Comparison of ENCODE assay signal across 19 cellular contexts in the genomic region with DNA sequence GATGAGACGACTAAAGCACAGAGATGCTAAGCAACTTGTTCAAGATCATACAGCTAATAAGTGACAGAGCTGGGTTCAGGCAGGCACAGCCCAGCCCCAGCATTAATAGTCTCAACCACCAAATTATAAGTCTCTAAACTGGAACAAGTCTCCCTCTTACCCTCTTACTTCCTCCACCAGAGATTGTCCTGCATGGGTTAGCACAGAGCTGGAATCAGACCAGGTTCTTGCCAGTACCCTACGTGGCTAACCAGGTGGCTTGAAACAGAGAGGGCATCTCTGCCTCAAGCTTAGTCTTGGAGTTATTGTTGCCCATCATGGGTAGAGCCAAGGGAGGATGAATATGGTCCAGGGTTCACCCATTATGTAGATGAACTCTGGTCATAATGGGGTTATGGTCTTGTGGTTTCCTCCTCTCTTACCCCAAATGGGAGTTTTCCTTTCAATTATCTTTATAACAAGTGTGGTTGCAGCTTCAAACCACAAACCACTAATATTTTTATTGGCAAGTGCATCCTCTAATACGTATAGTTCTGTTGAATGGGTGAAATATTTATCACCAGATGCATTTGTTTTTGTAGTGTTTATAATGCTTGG. TPM values are rescaled to one million over a fixed set of nuclear protein-coding genes. Genes with fewer than 3 reads are reported as not detected.
A peak's percentile ranks its signal among the peaks of the same experiment; 100 is the strongest.
DNase-seq lines count a peak whose midpoint lies in the region; ATAC-seq, FAIRE-seq and TF ChIP-seq lines count a peak whose summit lies in the region.
"Had no signal": no experiment of that assay in that cellular context is flagged by ENCODE, and none has a peak within 500 bp of the region (broad histone marks: within the 10 kb centered on the region; RNA-seq: fewer than 3 reads in every experiment).

No MANE protein-coding gene starts in this region.

- no peaks in the 10 kb centered on the region for H4K20me1 ChIP-seq in endothelial cell of umbilical vein (replicated peaks; ENCODE audit: control insufficient read depth, extremely low read depth, insufficient read depth, low read length)

- TF ChIP-seq CTCF in endothelial cell of umbilical vein (IDR thresholded peaks at IDR 0.05; ENCODE audit: extremely low read depth in 1 of 2, insufficient read depth in 1 of 2, low read depth in 1 of 2, low read length in 2 of 2) (no peak), gastrocnemius medialis (IDR thresholded peaks at IDR 0.05 in 4 of 5, conservative IDR thresholded peaks at IDR 0.05 in 1 of 5) (no peak)

- peaks cover 0 to 7% of the 10 kb centered on the region in 2 experiments for H3K27me3 ChIP-seq in endothelial cell of umbilical vein (ENCODE audit: control insufficient read depth in 2 of 2, insufficient read depth in 2 of 2, low read length in 2 of 2)
- H3K27me3 ChIP-seq in gastrocnemius medialis, result no peaks in the 10 kb centered on the region
- H3K27me3 ChIP-seq: ovary, sigmoid colon had no signal

- H3K4me1 ChIP-seq in endothelial cell of umbilical vein (ENCODE audit: control insufficient read depth, extremely low read depth, insufficient read depth, low read length) (peaks cover 16% of the 10 kb centered on the region), gastrocnemius medialis (no peaks in the 10 kb centered on the region)
- H3K4me1 ChIP-seq: left ventricle myocardium inferior, suprapubic skin had no signal

- no peaks in the 10 kb centered on the region for H3K36me3 ChIP-seq in endothelial cell of umbilical vein (ENCODE audit: control insufficient read depth in 2 of 2, extremely low read depth in 1 of 2, insufficient read depth in 2 of 2, low read length in 2 of 2)
- H3K36me3 ChIP-seq in gastrocnemius medialis, result no peaks in the 10 kb centered on the region
- H3K36me3 ChIP-seq: left ventricle myocardium inferior, ovary, sigmoid colon, suprapubic skin had no signal

- no peak overlapping the region for H2AFZ ChIP-seq in endothelial cell of umbilical vein (ENCODE audit: low read depth, low read length)

- intact Hi-C loops in endothelial cell of umbilical vein (cut with micrococcal nuclease) (no loop called here), gastrocnemius medialis (cut with DNase I; ENCODE audit: low total_unique reads) (no loop called here)

- no peaks in the 10 kb centered on the region for H3K9me3 ChIP-seq in endothelial cell of umbilical vein (replicated peaks; ENCODE audit: control insufficient read depth, insufficient read depth, low read length)
- H3K9me3 ChIP-seq in gastrocnemius medialis, result no peaks in the 10 kb centered on the region
- H3K9me3 ChIP-seq: left ventricle myocardium inferior, ovary, sigmoid colon, suprapubic skin had no signal

- POLR2A ChIA-PET in endothelial cell of umbilical vein (lab: Charles Lee), result no interaction called here

- ATAC-seq in GM21367 (IDR thresholded peaks at IDR 0.05; ENCODE audit: unreplicated experiment) (no peak), HG03342 (IDR thresholded peaks at IDR 0.05; ENCODE audit: unreplicated experiment) (no peak), gastrocnemius medialis (no peak)
- ATAC-seq: activated naive CD4-positive, alpha-beta T cell treated with anti-CD3 and anti-CD28 coated beads, Interleukin-2, amount 50 U/mL, for 72 hours; K562 had no signal

- FAIRE-seq in endothelial cell of umbilical vein (lab: Jason Lieb, UNC), result peak; percentile 47
- FAIRE-seq: K562 had no signal

- in situ Hi-C loops in gastrocnemius medialis (cut with MboI; ENCODE audit: low sequenced_read_pairs in 4 of 4), result loop anchor here (10.0 to 25.0 kb wide), 3 partner anchors 199 to 557 kb away; partner anchors contain the start of gene TBC1D2 (in 4 of the 4)

- H3K9ac ChIP-seq in endothelial cell of umbilical vein (replicated peaks; ENCODE audit: extremely low read depth, insufficient read depth, low read length), result no peak overlapping the region

- CTCF ChIA-PET in endothelial cell of umbilical vein (lab: Charles Lee), result interaction anchor here (0.8 to 2.2 kb wide), 4 partner anchors 185 to 197 kb away, joined by 3 to 8 read pairs (median 7); no protein-coding TSS in a partner anchor

- no peaks in the 10 kb centered on the region for H3K79me2 ChIP-seq in endothelial cell of umbilical vein (ENCODE audit: control insufficient read depth, insufficient read depth, low read length)

- no peak overlapping the region for H3K4me2 ChIP-seq in endothelial cell of umbilical vein (ENCODE audit: insufficient read depth, low read length)

- dilution Hi-C loops in endothelial cell of umbilical vein (cut with MboI; ENCODE audit: extremely low pct_ligation_motif_present, low sequenced_read_pairs), result no loop called here

- DNase-seq in HT1080 (ENCODE audit: low read depth) (peak; percentile 27), SW480 (ENCODE audit: low spot score) (peak; percentile 76), endothelial cell of umbilical vein (ENCODE audit: low read depth, low spot score) (no peak), stromal cell of bone marrow (ENCODE audit: low read depth) (peak; percentile 31), gastrocnemius medialis (no peak)
- DNase-seq: activated CD4-positive, alpha-beta T cell treated with anti-CD3 and anti-CD28 coated beads for 4 hours; effector memory CD4-positive, alpha-beta T cell; left ventricle myocardium inferior; NCI-H1436; NCI-H2227 treated with DMSO at 0.1 percent for 48 hours; ovary; Right ventricle myocardium superior; sigmoid colon; stimulated activated CD4-positive, alpha-beta T cell treated with anti-CD3 and anti-CD28 coated beads, Interleukin-2, amount 100 ng/mL, for 24 hours had no signal

- BruUV-seq in endothelial cell of umbilical vein (replicated peaks; lab: Mats Ljungman, UMichigan), result no TSS peak

- H3K27ac ChIP-seq in endothelial cell of umbilical vein (ENCODE audit: insufficient read depth, low read depth, low read length) (no peak overlapping the region), gastrocnemius medialis (no peak overlapping the region)
- H3K27ac ChIP-seq: left ventricle myocardium inferior, ovary, suprapubic skin had no signal

- TF ChIP-seq POLR2A in endothelial cell of umbilical vein (IDR thresholded peaks at IDR 0.05; ENCODE audit: low read depth, low read length), result no peak
- TF ChIP-seq POLR2A in gastrocnemius medialis (IDR thresholded peaks at IDR 0.05), result no peak

- no peak overlapping the region for H3K4me3 ChIP-seq in endothelial cell of umbilical vein (replicated peaks in 1 of 3; ENCODE audit: insufficient read depth in 1 of 3, low read depth in 1 of 3, low read length in 3 of 3)
- H3K4me3 ChIP-seq in gastrocnemius medialis, result no peak overlapping the region
- H3K4me3 ChIP-seq: K562, left ventricle myocardium inferior, ovary, sigmoid colon, suprapubic skin had no signal

- no peaks in the 10 kb centered on the region for H3K9me1 ChIP-seq in endothelial cell of umbilical vein (replicated peaks; ENCODE audit: control insufficient read depth, extremely low read depth, insufficient read depth, low read length)

TF ChIP-seq in endothelial cell of umbilical vein, 7 proteins besides CTCF, POLR2A, EP300 and RAD21:
- TF ChIP-seq, protein P1, sequence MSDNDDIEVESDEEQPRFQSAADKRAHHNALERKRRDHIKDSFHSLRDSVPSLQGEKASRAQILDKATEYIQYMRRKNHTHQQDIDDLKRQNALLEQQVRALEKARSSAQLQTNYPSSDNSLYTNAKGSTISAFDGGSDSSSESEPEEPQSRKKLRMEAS (IDR thresholded peaks at IDR 0.05; ENCODE audit: insufficient read depth, insufficient read length), result no peak
- TF ChIP-seq FOS (IDR thresholded peaks at IDR 0.05; ENCODE audit: borderline replicate concordance, insufficient read depth, low read length), result no peak
- no peak for TF ChIP-seq GATA2 (IDR thresholded peaks at IDR 0.05; ENCODE audit: insufficient read depth, insufficient read length, low read depth, low read length)
- TF ChIP-seq MYC (IDR thresholded peaks at IDR 0.05; ENCODE audit: low read depth, low read length), result no peak
- TF ChIP-seq POLR2AphosphoS5 (IDR thresholded peaks at IDR 0.05; ENCODE audit: insufficient read depth, low read depth, low read length), result peak; percentile 46

RNA-seq across cellular contexts. Expression of gene XPA, which starts 8.3 kb away (rescaled TPM):
- total RNA-seq in HT1080 (2014; rRNA removed; shearing (Covaris generic)), result 5.4 and 7.9 TPM in 2 replicates
- 6.4 and 6.6 TPM in 2 replicates for polyA plus RNA-seq in HT1080 (2015; cell fraction: cytosol; rRNA removed)
- 4.7 and 7.6 TPM in 2 replicates for polyA plus RNA-seq in HT1080 (2015; cell fraction: nucleus; rRNA removed)
- total RNA-seq in endothelial cell of umbilical vein, result 18.5 and 21.1 TPM in 2 replicates
- 2.2 and 3.6 TPM in 2 replicates for polyA plus RNA-seq in endothelial cell of umbilical vein
- 5.9 and 6.7 TPM in 2 replicates for polyA plus RNA-seq in endothelial cell of umbilical vein (2011; cell fraction: cytosol; rRNA removed)
- polyA plus RNA-seq in endothelial cell of umbilical vein (2011; cell fraction: nucleus; rRNA removed), result 6.2 and 9.6 TPM in 2 replicates
- polyA plus RNA-seq in endothelial cell of umbilical vein (2012), result 14.0 and 15.6 TPM in 2 replicates
- 3.5 and 6.8 TPM in 2 replicates for polyA minus RNA-seq in endothelial cell of umbilical vein
- 1.7 TPM for polyA minus RNA-seq in endothelial cell of umbilical vein (2011; cell fraction: cytosol; rRNA and poly(A)+ RNA removed)
- 14.2 and 14.4 TPM in 2 replicates for polyA minus RNA-seq in endothelial cell of umbilical vein (2011; cell fraction: nucleus; rRNA and poly(A)+ RNA removed)
- 10 to 100 TPM in 2 of 4 donors, 1 to 10 TPM in 2; 4.8 to 14.8 (median 9.7) TPM for total RNA-seq in gastrocnemius medialis

Comparison
In these comparisons a context has a peak if more than half of its experiments do, and no peak if none do; other contexts are left out.
1. DNase-seq: peak in HT1080 (single experiment), SW480 (single experiment) and stromal cell of bone marrow (single experiment); none in endothelial cell of umbilical vein (single experiment) and gastrocnemius medialis (0 of 2).